17 cellular contexts compared by ENCODE assay signal in genomic region chr14:53354331-53354730, GRCh38.
"Had no signal": no experiment of that assay in that cellular context is flagged by ENCODE, and none has a peak within 500 bp of the region (broad histone marks: within the 10 kb centered on the region; RNA-seq: fewer than 3 reads in every experiment).

No MANE protein-coding gene starts in this region.

- H3K9me3 ChIP-seq: ascending aorta, esophagus squamous epithelium, neutrophil had no signal

- H3K27me3 Mint-ChIP-seq: dendritic cell treated with granulocyte-macrophage colony-stimulating factor and Interleukin-4, amounts not matched to agents 40 ng/mL and 50 ng/mL, for 4 days; memory B cell; stimulated activated naive B cell treated with anti-CD40 and anti-IgM and Interleukin-4, amounts not matched to agents 10 μg/mL and 1 μg/mL and 100 μg/mL, for 72 hours had no signal

- H3K27ac Mint-ChIP-seq: activated T-cell treated with anti-CD3 and anti-CD28 coated beads, Interleukin-2, amount 50 U/mL, for 72 hours; dendritic cell treated with granulocyte-macrophage colony-stimulating factor and Interleukin-4, amounts not matched to agents 40 ng/mL and 50 ng/mL, for 4 days; memory B cell; naive thymus-derived CD8-positive, alpha-beta T cell; stimulated activated naive B cell treated with anti-CD40 and anti-IgM and Interleukin-4, amounts not matched to agents 10 μg/mL and 1 μg/mL and 100 μg/mL, for 72 hours had no signal

- ATAC-seq: activated T-cell treated with anti-CD3 and anti-CD28 coated beads, Interleukin-2, amount 50 U/mL, for 72 hours; foreskin keratinocyte; naive thymus-derived CD8-positive, alpha-beta T cell; stimulated activated naive B cell treated with anti-CD40 and anti-IgM and Interleukin-4, amounts not matched to agents 10 μg/mL and 1 μg/mL and 100 μg/mL, for 72 hours had no signal

- DNase-seq: activated CD4-positive, CD25-positive, alpha-beta regulatory T cell treated with anti-CD3 and anti-CD28 coated beads, Interleukin-2, amount 50 U/mL, for 72 hours; activated effector memory CD4-positive, alpha-beta T cell treated with anti-CD3 and anti-CD28 coated beads, Interleukin-2, amount 50 U/mL, for 16 hours; activated naive CD4-positive, alpha-beta T cell treated with anti-CD3 and anti-CD28 coated beads, Interleukin-2, amount 50 U/mL, for 16 hours; activated T-cell treated with anti-CD3 and anti-CD28 coated beads, Interleukin-2, amount 50 U/mL, for 72 hours; effector CD8-positive, alpha-beta T cell; esophagus squamous epithelium; foreskin keratinocyte; head of caudate nucleus; naive thymus-derived CD8-positive, alpha-beta T cell; retina; stimulated activated naive B cell treated with anti-CD40 and anti-IgM and Interleukin-4, amounts not matched to agents 10 μg/mL and 1 μg/mL and 100 μg/mL, for 72 hours; T-helper 1 cell; T1000 had no signal

- H3K9me3 Mint-ChIP-seq: activated T-cell treated with anti-CD3 and anti-CD28 coated beads, Interleukin-2, amount 50 U/mL, for 72 hours had no signal

- H3K27ac ChIP-seq: ascending aorta, esophagus squamous epithelium, foreskin keratinocyte, neutrophil had no signal

- H3K36me3 ChIP-seq: ascending aorta, esophagus squamous epithelium, neutrophil had no signal

- H3K4me3 ChIP-seq: ascending aorta, esophagus squamous epithelium had no signal

- H3K4me3 Mint-ChIP-seq: activated T-cell treated with anti-CD3 and anti-CD28 coated beads, Interleukin-2, amount 50 U/mL, for 72 hours; dendritic cell treated with granulocyte-macrophage colony-stimulating factor and Interleukin-4, amounts not matched to agents 40 ng/mL and 50 ng/mL, for 4 days; memory B cell; naive thymus-derived CD8-positive, alpha-beta T cell; stimulated activated naive B cell treated with anti-CD40 and anti-IgM and Interleukin-4, amounts not matched to agents 10 μg/mL and 1 μg/mL and 100 μg/mL, for 72 hours had no signal

- H3K4me1 ChIP-seq: ascending aorta had no signal

- H3K27me3 ChIP-seq: ascending aorta, esophagus squamous epithelium, foreskin keratinocyte, neutrophil had no signal
